ENCODE assay signal across 19 cellular contexts in genomic region chr1:156111355-156111962, GRCh38. TPM values are rescaled to one million over a fixed set of nuclear protein-coding genes. Genes with fewer than 3 reads are reported as not detected.
DNase-seq lines count a peak whose midpoint lies in the region; ATAC-seq and TF ChIP-seq lines count a peak whose summit lies in the region.
"Had no signal": no experiment of that assay in that cellular context is flagged by ENCODE, and none has a peak within 500 bp of the region (broad histone marks: within the 10 kb centered on the region; RNA-seq: fewer than 3 reads in every experiment).

No MANE protein-coding gene starts in this region.

- H3K9me3 ChIP-seq in gastroesophageal sphincter (no peaks in the 10 kb centered on the region), smooth muscle cell (replicated peaks; ENCODE audit: low read depth) (no peaks in the 10 kb centered on the region)

- no peak overlapping the region for H3K4me2 ChIP-seq in smooth muscle cell
- H3K4me2 ChIP-seq: neural progenitor cell, PC-9 had no signal

- H3K4me1 ChIP-seq in gastroesophageal sphincter (peaks cover 0 to 53% (median 21%) of the 10 kb centered on the region in 3 donors), smooth muscle cell (ENCODE audit: low read depth) (peaks cover 21% of the 10 kb centered on the region)

- peaks cover 19% of the 10 kb centered on the region for H4K20me1 ChIP-seq in smooth muscle cell (ENCODE audit: low read depth)

- intact Hi-C loops in Calu3 (cut with micrococcal nuclease; ENCODE audit: unreplicated experiment): no loop called here

- no peaks in the 10 kb centered on the region for H3K27me3 Mint-ChIP-seq in Calu3 (ENCODE audit: unreplicated experiment)

- peaks cover 57% of the 10 kb centered on the region for H3K4me1 Mint-ChIP-seq in Calu3 (ENCODE audit: low read depth, unreplicated experiment)

- peak overlapping the region; percentile 19 for H3K27ac Mint-ChIP-seq in Calu3 (ENCODE audit: unreplicated experiment)
- H3K27ac Mint-ChIP-seq: activated CD8-positive, alpha-beta T cell treated with anti-CD3 and anti-CD28 coated beads, Interleukin-2, amount 10 ng/mL, durations not matched to agents 7 days and 5 days; B cell; neural progenitor cell had no signal

- H3K4me3 ChIP-seq in gastroesophageal sphincter (no peak overlapping the region), smooth muscle cell (no peak overlapping the region)
- H3K4me3 ChIP-seq: lung, neural progenitor cell, PC-9 had no signal

- TF ChIP-seq EP300 in gastroesophageal sphincter (IDR thresholded peaks at IDR 0.05): no peak

- H3K79me2 ChIP-seq in smooth muscle cell (ENCODE audit: low read depth): peaks cover 64% of the 10 kb centered on the region

- TF ChIP-seq POLR2A in gastroesophageal sphincter (IDR thresholded peaks at IDR 0.05): no peak

- H3K9me3 Mint-ChIP-seq in Calu3 (ENCODE audit: low read depth, unreplicated experiment): no peaks in the 10 kb centered on the region
- H3K9me3 Mint-ChIP-seq: neural progenitor cell had no signal

- peaks cover 4% of the 10 kb centered on the region for H3F3A ChIP-seq in smooth muscle cell (ENCODE audit: low read depth)

- H2AFZ ChIP-seq in smooth muscle cell (ENCODE audit: low read depth): no peak overlapping the region
- H2AFZ ChIP-seq: neural progenitor cell, PC-9 had no signal

- no peak overlapping the region for H3K9ac ChIP-seq in smooth muscle cell (ENCODE audit: low read depth)
- H3K9ac ChIP-seq: neural progenitor cell had no signal

- CTCF ChIA-PET in Calu3 (lab: Charles Lee): interaction anchor here (0.6 to 1.6 kb wide), 2 partner anchors 15 kb away, joined by 3 to 6 read pairs; no protein-coding TSS in a partner anchor

- no TSS peak for BruUV-seq in Calu3 (replicated peaks; lab: Mats Ljungman, UMichigan)

- peak overlapping the region in 3 of 4 donors; percentile 74 to 100 (median 99) for H3K27ac ChIP-seq in gastroesophageal sphincter
- H3K27ac ChIP-seq in smooth muscle cell (ENCODE audit: low read depth): peak overlapping the region; percentile 100
- H3K27ac ChIP-seq: neural progenitor cell, PC-9 had no signal

- H3K27me3 ChIP-seq in gastroesophageal sphincter (no peaks in the 10 kb centered on the region), smooth muscle cell (ENCODE audit: low read depth) (no peaks in the 10 kb centered on the region)

- ATAC-seq in gastroesophageal sphincter (no peak), HG02885 (IDR thresholded peaks at IDR 0.05; ENCODE audit: poor library complexity, unreplicated experiment) (no peak), HG03460 (IDR thresholded peaks at IDR 0.05; ENCODE audit: unreplicated experiment) (no peak)
- ATAC-seq: activated CD8-positive, alpha-beta T cell treated with anti-CD3 and anti-CD28 coated beads, Interleukin-2, amount 10 ng/mL, durations not matched to agents 7 days and 5 days had no signal

- TF ChIP-seq CTCF in Calu3 (IDR thresholded peaks at IDR 0.05; ENCODE audit: unreplicated experiment) (no peak), gastroesophageal sphincter (IDR thresholded peaks at IDR 0.05) (no peak), smooth muscle cell (IDR thresholded peaks at IDR 0.05; ENCODE audit: borderline replicate concordance, insufficient read depth, poor library complexity, severe bottlenecking) (no peak)

- H3K36me3 ChIP-seq in gastroesophageal sphincter: no peaks in the 10 kb centered on the region
- H3K36me3 ChIP-seq in smooth muscle cell (ENCODE audit: low read depth): no peaks in the 10 kb centered on the region
- H3K36me3 ChIP-seq: neural progenitor cell had no signal

- DNase-seq in Calu3: no peak
- DNase-seq in RPMI7951 (ENCODE audit: low read depth): peak; percentile 57
- DNase-seq in smooth muscle cell (lab: John Stamatoyannopoulos, UW; ENCODE audit: unreplicated experiment): no peak
- no peak for DNase-seq in COR-L47 (lab: John Stamatoyannopoulos, UW)
- DNase-seq in mucosa of gallbladder (ENCODE audit: low spot score): no peak
- DNase-seq: activated CD8-positive, alpha-beta T cell treated with anti-CD3 and anti-CD28 coated beads, Interleukin-2, amount 10 ng/mL, durations not matched to agents 7 days and 5 days; KG1; NCI-H2081 treated with DMSO at 0.1 percent for 48 hours; NCI-H82; PC-9; retina had no signal

- 22 to 43% methylated on average over 2 to 3 of the region's 4 CpGs for WGBS in gastroesophageal sphincter (ENCODE audit: low coverage in 1 of 2), 2 donors
- 76% methylated on average over 4 of the region's 4 CpGs for WGBS in smooth muscle cell (ENCODE audit: low lambda C conversion rate)

- no peak overlapping the region for H3K4me3 Mint-ChIP-seq in Calu3 (ENCODE audit: low read depth, unreplicated experiment)
- H3K4me3 Mint-ChIP-seq: activated CD8-positive, alpha-beta T cell treated with anti-CD3 and anti-CD28 coated beads, Interleukin-2, amount 10 ng/mL, durations not matched to agents 7 days and 5 days; B cell had no signal

- H3K36me3 Mint-ChIP-seq in Calu3 (ENCODE audit: insufficient read depth, unreplicated experiment): peaks cover 45% of the 10 kb centered on the region

RNA-seq across cellular contexts. Expression of gene LMNA, which starts 3.1 kb away (rescaled TPM):
- total RNA-seq in Calu3 (2022) (499 and 514 TPM in 2 replicates), gastroesophageal sphincter (100 to 1,000 TPM; 327 to 617 (median 519) TPM), smooth muscle cell (237 and 256 TPM in 2 replicates), mucosa of gallbladder (293 TPM)
- total RNA-seq in RPMI7951 (2014; rRNA removed; shearing (Covaris generic)): 919 and 1,055 TPM in 2 replicates
- 626 and 674 TPM in 2 replicates for polyA plus RNA-seq in smooth muscle cell

RNA-seq across cellular contexts. Expression of gene MEX3A, which starts 29.2 kb away (rescaled TPM):
- total RNA-seq in Calu3 (2022): 3.3 and 5.0 TPM in 2 replicates
- 2.1 and 2.4 TPM in 2 replicates for total RNA-seq in RPMI7951 (2014; rRNA removed; shearing (Covaris generic))
- under 1 TPM; under 0.01 to 0.78 (median 0.52) TPM for total RNA-seq in gastroesophageal sphincter
- 13.5 and 13.8 TPM in 2 replicates for total RNA-seq in smooth muscle cell
- 10.5 and 11.0 TPM in 2 replicates for polyA plus RNA-seq in smooth muscle cell
- 1.4 TPM for total RNA-seq in mucosa of gallbladder

RNA-seq across cellular contexts. Expression of gene SEMA4A, which starts 41.9 kb away (rescaled TPM):
- total RNA-seq in Calu3 (2022): 6.9 and 7.2 TPM in 2 replicates
- total RNA-seq in RPMI7951 (2014; rRNA removed; shearing (Covaris generic)): 0.20 and 0.36 TPM in 2 replicates
- 1 to 10 TPM; 1.7 to 7.5 (median 3.4) TPM for total RNA-seq in gastroesophageal sphincter
- 2.1 and 5.0 TPM in 2 replicates for total RNA-seq in smooth muscle cell
- 2.2 and 4.2 TPM in 2 replicates for polyA plus RNA-seq in smooth muscle cell
- total RNA-seq in mucosa of gallbladder: 24.4 TPM

RNA-seq across cellular contexts. Expression of gene RAB25, which starts 50.5 kb away (rescaled TPM):
- 182 and 189 TPM in 2 replicates for total RNA-seq in Calu3 (2022)
- total RNA-seq in RPMI7951 (2014; rRNA removed; shearing (Covaris generic)): not detected in 2 replicates
- 10 to 100 TPM in 1 of 4 donors, not detected in 3; 22.1 TPM for total RNA-seq in gastroesophageal sphincter
- 16.8 and 27.1 TPM in 2 replicates for total RNA-seq in smooth muscle cell
- polyA plus RNA-seq in smooth muscle cell: 8.9 and 53.5 TPM in 2 replicates
- total RNA-seq in mucosa of gallbladder: 103 TPM
- total RNA-seq: fibroblast of villous mesenchyme, temporal lobe had no signal

RNA-seq across cellular contexts. Expression of gene LAMTOR2, which starts 56.9 kb away (rescaled TPM):
- 69.8 and 69.9 TPM in 2 replicates for total RNA-seq in Calu3 (2022)
- total RNA-seq in RPMI7951 (2014; rRNA removed; shearing (Covaris generic)): 102 and 118 TPM in 2 replicates
- total RNA-seq in gastroesophageal sphincter: 10 to 100 TPM; 66.8 to 79.3 (median 73.1) TPM
- 32.2 and 55.1 TPM in 2 replicates for total RNA-seq in smooth muscle cell
- 146 and 156 TPM in 2 replicates for polyA plus RNA-seq in smooth muscle cell
- total RNA-seq in mucosa of gallbladder: 77.0 TPM
